ENCODE assay signal across 8 cellular contexts in the genomic region with DNA sequence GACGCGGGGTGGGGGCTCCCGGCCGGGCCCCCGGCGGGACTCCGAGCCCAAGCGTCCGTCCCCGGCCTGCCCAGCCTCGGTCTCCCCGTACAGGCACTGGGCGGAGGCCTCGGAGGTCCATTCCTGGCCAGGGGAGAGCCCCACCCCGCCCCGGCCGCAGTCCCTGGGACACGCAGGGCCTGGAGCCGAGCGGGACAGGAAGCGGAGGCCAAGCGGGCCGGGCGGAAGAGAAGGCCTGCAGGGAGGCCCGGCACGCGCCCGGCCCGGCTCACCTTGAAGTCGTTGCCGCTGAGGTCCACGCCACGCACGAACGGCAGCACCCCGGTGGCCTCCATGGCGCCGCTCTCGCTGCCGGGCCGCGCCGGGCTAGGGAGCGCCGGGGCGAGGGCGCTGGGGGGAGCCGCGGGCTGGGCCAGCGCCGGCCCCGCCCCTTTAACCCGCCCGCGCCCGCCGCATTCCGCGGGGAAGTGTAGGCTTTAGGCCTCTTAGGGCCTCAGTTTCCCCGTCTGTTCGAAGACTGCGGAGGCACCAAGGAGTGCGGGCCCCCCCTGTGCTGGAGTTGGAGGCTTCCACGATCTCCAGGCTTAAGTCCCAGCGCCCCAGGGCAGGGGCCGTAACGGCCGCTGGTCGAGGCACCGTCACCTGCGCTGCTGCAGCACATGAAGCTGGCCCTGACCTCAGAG. TPM values are rescaled to one million over a fixed set of nuclear protein-coding genes. Genes with fewer than 3 reads are reported as not detected.
DNase-seq lines count a peak whose midpoint lies in the region; ATAC-seq and TF ChIP-seq lines count a peak whose summit lies in the region.

FLII (minus strand) TSS at position 383 of the 683 bp plus-strand sequence; CDS start at position 335, 48 bp downstream.

- H3K9me2 ChIP-seq in Karpas-422 (replicated peaks; ENCODE audit: insufficient read depth, low read length) = no peaks in the 10 kb centered on the region

- H3K4me3 ChIP-seq in ACC112 (ENCODE audit: low read depth, low read length) (peak within 1 kb of the TSS; percentile 95), Karpas-422 (ENCODE audit: low read length) (peak within 1 kb of the TSS; percentile 83), coronary artery (peak within 1 kb of the TSS; percentile 100)

- peaks cover 19% of the 10 kb centered on the region; the same call in 1 of the 2 replicates for H3K36me3 ChIP-seq in ACC112 (ENCODE audit: insufficient read depth, low read length)
- H3K36me3 ChIP-seq in Karpas-422 (ENCODE audit: insufficient read depth, low read length) = peaks cover 6% of the 10 kb centered on the region; the same call in 1 of the 2 replicates

- H3K9ac ChIP-seq in Karpas-422 (ENCODE audit: low read length) = peak within 1 kb of the TSS; percentile 94

- no peak for TF ChIP-seq CTCF in coronary artery (IDR thresholded peaks at IDR 0.05)

- H2AFZ ChIP-seq in ACC112 (ENCODE audit: low read length, unreplicated experiment) = peak within 1 kb of the TSS; percentile 99
- H2AFZ ChIP-seq in Karpas-422 (ENCODE audit: low read length) = peak within 1 kb of the TSS; percentile 100

- ATAC-seq in GM18907 (IDR thresholded peaks at IDR 0.05; ENCODE audit: unreplicated experiment) = peak; percentile 22

- peak; percentile 76 for DNase-seq in Karpas-422
- DNase-seq in activated CD4-positive, alpha-beta T cell treated with anti-CD3 and anti-CD28 coated beads for 48 hours = peak; percentile 59
- DNase-seq in coronary artery (ENCODE audit: low spot score) = no peak
- peak; percentile 69 for DNase-seq in stimulated activated CD4-positive, alpha-beta T cell treated with anti-CD3 and anti-CD28 coated beads, Interleukin-15, amount 100 ng/mL, for 24 hours
- no peak for DNase-seq in NCI-H1694 (lab: John Stamatoyannopoulos, UW)

- H3K27me3 ChIP-seq in ACC112 (ENCODE audit: insufficient read depth, low read length) = no peaks in the 10 kb centered on the region
- no peaks in the 10 kb centered on the region for H3K27me3 ChIP-seq in Karpas-422 (ENCODE audit: low read length)
- H3K27me3 ChIP-seq in layer of hippocampus (ENCODE audit: control insufficient read depth, insufficient read depth, low read length) = no peaks in the 10 kb centered on the region

- H4K20me1 ChIP-seq in Karpas-422 (ENCODE audit: insufficient read depth, low read depth, low read length) = peaks cover 9% of the 10 kb centered on the region; the same call in 1 of the 2 replicates

- H3K4me1 ChIP-seq in ACC112 (ENCODE audit: control insufficient read depth, insufficient read depth, low read length, unreplicated experiment) (peaks cover 30% of the 10 kb centered on the region), Karpas-422 (ENCODE audit: low read length) (peaks cover 35% of the 10 kb centered on the region)

- H3K27ac ChIP-seq in ACC112 (ENCODE audit: low read depth, low read length) (peak within 1 kb of the TSS; percentile 85), Karpas-422 (ENCODE audit: low read length) (peak within 1 kb of the TSS; percentile 55), coronary artery (peak within 1 kb of the TSS; percentile 83 to 100), layer of hippocampus (ENCODE audit: low read depth, low read length) (peak within 1 kb of the TSS; percentile 90)

- H3K9me3 ChIP-seq in Karpas-422 (ENCODE audit: low read length) = no peaks in the 10 kb centered on the region

- H3K79me2 ChIP-seq in ACC112 (ENCODE audit: control insufficient read depth, insufficient read depth, low read length, unreplicated experiment) (peaks cover 41% of the 10 kb centered on the region), Karpas-422 (ENCODE audit: low read length) (peaks cover 29% of the 10 kb centered on the region)

- peak within 1 kb of the TSS; percentile 86 for H3K4me2 ChIP-seq in Karpas-422 (ENCODE audit: low read depth, low read length, poor library complexity, severe bottlenecking)

RNA-seq across cellular contexts. Expression of gene FLII, which starts in this region (rescaled TPM):
- total RNA-seq in Karpas-422 (2014; rRNA removed; shearing (Covaris generic); ENCODE audit: low replicate concordance) = 128 and 166 TPM in 2 replicates

Comparison
In these comparisons a context has a peak if more than half of its experiments do, and no peak if none do; other contexts are left out.
1. DNase-seq: peak in Karpas-422 (single experiment), activated CD4-positive, alpha-beta T cell treated with anti-CD3 and anti-CD28 coated beads for 48 hours (single experiment) and stimulated activated CD4-positive, alpha-beta T cell treated with anti-CD3 and anti-CD28 coated beads, Interleukin-15, amount 100 ng/mL, for 24 hours (single experiment); none in coronary artery (single experiment) and NCI-H1694 (single experiment).
2. Peak in every context shown above with its lines, with median percentiles within 50 percentile points of each other: H3K27ac ChIP-seq and H3K4me3 ChIP-seq.